ENCODE assay signal across 1 cellular context in genomic region chr3:124258057-124258500, GRCh38.
TF ChIP-seq lines count a peak whose summit lies in the region.

No MANE protein-coding gene starts in this region.

TF ChIP-seq in GM23338, 12 proteins besides CTCF, POLR2A, EP300 and RAD21 (continued from another document):
- TF ChIP-seq ZNF462 (CRISPR knock-in tag; IDR thresholded peaks at IDR 0.05) (no peak), ZNF331 (CRISPR knock-in tag; IDR thresholded peaks at IDR 0.05; ENCODE audit: low read depth) (no peak)
